Comparison of ENCODE assay signal across 1 cellular context in genomic region chr22:38282397-38282796, GRCh38.
TF ChIP-seq lines count a peak whose summit lies in the region.

No MANE protein-coding gene starts in this region.

TF ChIP-seq in HepG2, 621 proteins besides CTCF, POLR2A, EP300 and RAD21 (continues in another document):
- TF ChIP-seq ZBTB26 (CRISPR knock-in tag; IDR thresholded peaks at IDR 0.05; ENCODE audit: borderline replicate concordance) (0 out of 2 replicates have a peak, but pooled peaks have one; percentile 9), MNT (IDR thresholded peaks at IDR 0.05) (no peak), ZBTB33 (CRISPR knock-in tag; IDR thresholded peaks at IDR 0.05) (peak; percentile 81), ZBTB39 (CRISPR knock-in tag; IDR thresholded peaks at IDR 0.05) (no peak), ZBTB4 (CRISPR knock-in tag; IDR thresholded peaks at IDR 0.05; ENCODE audit: borderline replicate concordance) (no peak), LRRFIP1 (CRISPR knock-in tag; conservative IDR thresholded peaks at IDR 0.05) (no peak), ZNF251 (CRISPR knock-in tag; IDR thresholded peaks at IDR 0.05) (no peak), ATF2 (CRISPR knock-in tag; IDR thresholded peaks at IDR 0.05) (no peak), SP4 (CRISPR knock-in tag; IDR thresholded peaks at IDR 0.05) (no peak), TOPORS (CRISPR knock-in tag; IDR thresholded peaks at IDR 0.05) (no peak), FOXA3 (CRISPR knock-in tag; IDR thresholded peaks at IDR 0.05) (0 out of 2 replicates have a peak, but pooled peaks have one; percentile 8), ATF6 (CRISPR knock-in tag; conservative IDR thresholded peaks at IDR 0.05) (no peak), USF2 (IDR thresholded peaks at IDR 0.05; ENCODE audit: low read depth, low read length) (peak; percentile 52), USF2 (CRISPR knock-in tag; IDR thresholded peaks at IDR 0.05; ENCODE audit: borderline replicate concordance) (peak; percentile 55; the same call in 1 of the 2 replicates), BHLHE40 (IDR thresholded peaks at IDR 0.05; ENCODE audit: low read length) (0 out of 2 replicates have a peak, but pooled peaks have one; percentile 19), ZMYM2 (CRISPR knock-in tag; IDR thresholded peaks at IDR 0.05) (no peak), MATR3 (CRISPR knock-in tag; IDR thresholded peaks at IDR 0.05) (no peak), GATAD2A (CRISPR knock-in tag; IDR thresholded peaks at IDR 0.05) (no peak), ESRRA (CRISPR knock-in tag; IDR thresholded peaks at IDR 0.05; ENCODE audit: low read depth) (no peak), FOXO4 (CRISPR knock-in tag; conservative IDR thresholded peaks at IDR 0.05) (no peak), DBP (CRISPR knock-in tag; IDR thresholded peaks at IDR 0.05; ENCODE audit: not compliant biosample characterization) (no peak), ZNF562 (CRISPR knock-in tag; IDR thresholded peaks at IDR 0.05; ENCODE audit: borderline replicate concordance) (no peak), ZFP1 (CRISPR knock-in tag; IDR thresholded peaks at IDR 0.05) (no peak), FOXC1 (CRISPR knock-in tag; IDR thresholded peaks at IDR 0.05; ENCODE audit: borderline replicate concordance) (no peak), ZNF839 (CRISPR knock-in tag; IDR thresholded peaks at IDR 0.05; ENCODE audit: borderline replicate concordance) (no peak), AKAP8 (CRISPR knock-in tag; IDR thresholded peaks at IDR 0.05) (no peak), ZNF138 (CRISPR knock-in tag; IDR thresholded peaks at IDR 0.05; ENCODE audit: low read depth) (no peak), ZNF367 (CRISPR knock-in tag; IDR thresholded peaks at IDR 0.05; ENCODE audit: borderline replicate concordance) (no peak), UBTF (CRISPR knock-in tag; IDR thresholded peaks at IDR 0.05) (no peak), NFE2 (CRISPR knock-in tag; IDR thresholded peaks at IDR 0.05) (no peak)
